9 cellular contexts compared by ENCODE assay signal in genomic region chr12:27709212-27709931, GRCh38. TPM values are rescaled to one million over a fixed set of nuclear protein-coding genes. Genes with fewer than 3 reads are reported as not detected.
A peak's percentile ranks its signal among the peaks of the same experiment; 100 is the strongest.
DNase-seq lines count a peak whose midpoint lies in the region; ATAC-seq and TF ChIP-seq lines count a peak whose summit lies in the region.
"Had no signal": no experiment of that assay in that cellular context is flagged by ENCODE, and none has a peak within 500 bp of the region (broad histone marks: within the 10 kb centered on the region; RNA-seq: fewer than 3 reads in every experiment).

No MANE protein-coding gene starts in this region.

- H3K27me3 ChIP-seq in MG63 (no peaks in the 10 kb centered on the region), psoas muscle (ENCODE audit: insufficient read depth in 3 of 3, low read length in 2 of 3) (peaks cover 0 to 2% (median 0%) of the 10 kb centered on the region in 3 donors)

- H3K9me3 ChIP-seq in MG63 (no peaks in the 10 kb centered on the region), psoas muscle (no peaks in the 10 kb centered on the region)

- intact Hi-C loops in CD14-positive monocyte (cut with micrococcal nuclease) (no loop called here), psoas muscle (cut with DNase I) (no loop called here)

- peak overlapping the region; percentile 99 to 100 for H3K4me3 Mint-ChIP-seq in CD14-positive monocyte

- ATAC-seq in psoas muscle = no peak
- ATAC-seq in GM19351 (IDR thresholded peaks at IDR 0.05; ENCODE audit: unreplicated experiment) = no peak
- no peak for ATAC-seq in GM21526 (IDR thresholded peaks at IDR 0.05; ENCODE audit: low FRiP score, unreplicated experiment)

- H3K27ac ChIP-seq in epithelial cell of prostate (peak overlapping the region; percentile 81), psoas muscle (peak overlapping the region; percentile 84)

- DNase-seq in CD14-positive monocyte (ENCODE audit: low spot score) (no peak), MG63 (no peak), epithelial cell of prostate (ENCODE audit: low read depth, low spot score) (no peak), psoas muscle (no peak), middle frontal gyrus (ENCODE audit: extremely low spot score, low spot score) (no peak), GM20000 (ENCODE audit: low spot score) (no peak)
- DNase-seq: activated gamma-delta T cell treated with Interleukin-2 at 50 U/mL for 16 hours had no signal

- TF ChIP-seq CTCF in CD14-positive monocyte (IDR thresholded peaks at IDR 0.05) (no peak), psoas muscle (IDR thresholded peaks at IDR 0.05) (no peak), GM20000 (IDR thresholded peaks at IDR 0.05; ENCODE audit: extremely low read depth, missing control alignments) (no peak)

- H3K4me3 ChIP-seq in MG63 (peak overlapping the region; percentile 79), psoas muscle (peak overlapping the region; percentile 94)

- peaks cover 0 to 18% of the 10 kb centered on the region in 2 donors for H3K36me3 Mint-ChIP-seq in CD14-positive monocyte

- peak overlapping the region in 1 of 7 donors; percentile 22 for H3K27ac Mint-ChIP-seq in CD14-positive monocyte

- H3K9me3 Mint-ChIP-seq in CD14-positive monocyte = no peaks in the 10 kb centered on the region

- peaks cover 14% of the 10 kb centered on the region for H3K4me1 ChIP-seq in psoas muscle

- peaks cover 0 to 5% (median 0%) of the 10 kb centered on the region in 3 donors for H3K27me3 Mint-ChIP-seq in CD14-positive monocyte (ENCODE audit: low read depth in 3 of 3)

- WGBS in psoas muscle, 3 donors = 66 to 77% (median 76%) methylated on average over 12 of the region's 12 CpGs

- peaks cover 20% of the 10 kb centered on the region for H3K4me1 Mint-ChIP-seq in CD14-positive monocyte

- H3K36me3 ChIP-seq in MG63 (peaks cover 13% of the 10 kb centered on the region), psoas muscle (ENCODE audit: insufficient read depth in 1 of 2, low read depth in 1 of 2) (no peaks in the 10 kb centered on the region)

RNA-seq across cellular contexts. Expression of gene MRPS35, which starts 1.3 kb away (rescaled TPM):
- polyA plus RNA-seq in CD14-positive monocyte = 10 to 100 TPM; 46.1 to 51.8 TPM
- 78.8 and 88.8 TPM in 2 replicates for total RNA-seq in MG63 (2014; rRNA removed; shearing (Covaris generic); ENCODE audit: low replicate concordance)
- 10 to 100 TPM; 48.8 to 79.9 (median 58.3) TPM for total RNA-seq in psoas muscle
- polyA plus RNA-seq in psoas muscle = 100 to 1,000 TPM in 2 of 3 donors, 10 to 100 TPM in 1; 60.1 to 129 (median 105) TPM

RNA-seq across cellular contexts. Expression of gene REP15, which starts 13.1 kb away (rescaled TPM):
- polyA plus RNA-seq in CD14-positive monocyte = not detected
- 1.2 and 1.4 TPM in 2 replicates for total RNA-seq in MG63 (2014; rRNA removed; shearing (Covaris generic); ENCODE audit: low replicate concordance)
- total RNA-seq in psoas muscle = 1 to 10 TPM in 1 of 4 donors, under 1 TPM in 3; 0.39 to 2.7 (median 0.72) TPM
- polyA plus RNA-seq in psoas muscle = 1 to 10 TPM in 1 of 3 donors, under 1 TPM in 2; 0.39 to 1.1 (median 0.73) TPM
